10 cellular contexts compared by ENCODE assay signal in genomic region chr1:204530932-204531331, GRCh38. TPM values are rescaled to one million over a fixed set of nuclear protein-coding genes. Genes with fewer than 3 reads are reported as not detected.
A peak's percentile ranks its signal among the peaks of the same experiment; 100 is the strongest.
DNase-seq lines count a peak whose midpoint lies in the region; ATAC-seq, FAIRE-seq and TF ChIP-seq lines count a peak whose summit lies in the region.
"Had no signal": no experiment of that assay in that cellular context is flagged by ENCODE, and none has a peak within 500 bp of the region (broad histone marks: within the 10 kb centered on the region; RNA-seq: fewer than 3 reads in every experiment).

No MANE protein-coding gene starts in this region.

- CTCF ChIA-PET in naive thymus-derived CD4-positive, alpha-beta T cell (lab: Charles Lee): interaction anchor here (0.6 kb wide), 2 partner anchors 15 to 23 kb away, joined by 3 read pairs; partner anchors contain the start of gene MDM4
- CTCF ChIA-PET in CD8-positive, alpha-beta T cell (lab: Charles Lee): interaction anchor here (1.2 to 2.1 kb wide), 2 partner anchors 84 to 276 kb away, joined by 3 to 7 read pairs; no protein-coding TSS in a partner anchor

- POLR2A ChIA-PET in naive thymus-derived CD4-positive, alpha-beta T cell (lab: Charles Lee): interaction anchor here (0.7 to 1.4 kb wide), 5 partner anchors 8 to 276 kb away, joined by 3 to 4 read pairs (median 3); no protein-coding TSS in a partner anchor
- POLR2A ChIA-PET in CD8-positive, alpha-beta T cell (lab: Charles Lee): interaction anchor here (0.9 kb wide), 1 partner anchor 12 kb away, joined by 3 read pairs; no protein-coding TSS in a partner anchor

- peak overlapping the region; percentile 15 for H3K27ac ChIP-seq in naive thymus-derived CD4-positive, alpha-beta T cell (ENCODE audit: low read depth, low read length)
- H3K27ac ChIP-seq in CD8-positive, alpha-beta T cell (ENCODE audit: low read depth, low read length): no peak overlapping the region

- H3K4me3 Mint-ChIP-seq in naive thymus-derived CD4-positive, alpha-beta T cell: no peak overlapping the region
- no peak overlapping the region for H3K4me3 Mint-ChIP-seq in endothelial cell (ENCODE audit: unreplicated experiment)
- H3K4me3 Mint-ChIP-seq in CD8-positive, alpha-beta T cell: no peak overlapping the region

- H3K27ac Mint-ChIP-seq in naive thymus-derived CD4-positive, alpha-beta T cell: peak overlapping the region in 7 of 9 donors; percentile 1 to 67 (median 27)
- no peak overlapping the region for H3K27ac Mint-ChIP-seq in endothelial cell (ENCODE audit: unreplicated experiment)
- H3K27ac Mint-ChIP-seq in CD8-positive, alpha-beta T cell: no peak overlapping the region

- no peaks in the 10 kb centered on the region for H3K27me3 ChIP-seq in naive thymus-derived CD4-positive, alpha-beta T cell (ENCODE audit: control insufficient read depth in 2 of 2, insufficient read depth in 2 of 2, low read length in 2 of 2)
- no peaks in the 10 kb centered on the region for H3K27me3 ChIP-seq in CD8-positive, alpha-beta T cell (ENCODE audit: insufficient read depth, low read length)

- peaks cover 9 to 51% (median 29%) of the 10 kb centered on the region in 5 donors for H3K36me3 Mint-ChIP-seq in naive thymus-derived CD4-positive, alpha-beta T cell
- peaks cover 27% of the 10 kb centered on the region for H3K36me3 Mint-ChIP-seq in endothelial cell (ENCODE audit: low read depth, unreplicated experiment)
- peaks cover 77% of the 10 kb centered on the region for H3K36me3 Mint-ChIP-seq in CD8-positive, alpha-beta T cell

- intact Hi-C loops in naive thymus-derived CD4-positive, alpha-beta T cell (cut with micrococcal nuclease): loop anchor here in 1 of 2 donors (1.0 kb wide), 1 partner anchor 10 kb away; no protein-coding TSS in a partner anchor
- intact Hi-C loops in CD8-positive, alpha-beta T cell (cut with DNase I, micrococcal nuclease): loop anchor here in 1 of 2 experiments (2.0 kb wide), 1 partner anchor 14 kb away; no protein-coding TSS in a partner anchor

- ATAC-seq in GM18873 (IDR thresholded peaks at IDR 0.05; ENCODE audit: low FRiP score, unreplicated experiment) (peak; percentile 71), GM21723 (IDR thresholded peaks at IDR 0.05; ENCODE audit: unreplicated experiment) (peak; percentile 84), HG03442 (IDR thresholded peaks at IDR 0.05; ENCODE audit: unreplicated experiment) (peak; percentile 92)
- no peak for ATAC-seq in naive thymus-derived CD4-positive, alpha-beta T cell
- ATAC-seq in CD8-positive, alpha-beta T cell: no peak

- peaks cover 0 to 9% of the 10 kb centered on the region in 2 donors for H3K4me1 ChIP-seq in naive thymus-derived CD4-positive, alpha-beta T cell (ENCODE audit: control insufficient read depth in 2 of 2, insufficient read depth in 2 of 2, low read length in 2 of 2)
- H3K4me1 ChIP-seq in CD8-positive, alpha-beta T cell (ENCODE audit: insufficient read depth, low read length): peaks cover 12% of the 10 kb centered on the region

- no peak for FAIRE-seq in frontal cortex (lab: Jason Lieb, UNC)

- no peaks in the 10 kb centered on the region for H3K27me3 Mint-ChIP-seq in naive thymus-derived CD4-positive, alpha-beta T cell
- H3K27me3 Mint-ChIP-seq in endothelial cell (ENCODE audit: unreplicated experiment): no peaks in the 10 kb centered on the region
- H3K27me3 Mint-ChIP-seq in CD8-positive, alpha-beta T cell (ENCODE audit: low read depth): no peaks in the 10 kb centered on the region

- peaks cover 14 to 56% (median 29%) of the 10 kb centered on the region in 7 donors for H3K4me1 Mint-ChIP-seq in naive thymus-derived CD4-positive, alpha-beta T cell
- H3K4me1 Mint-ChIP-seq in endothelial cell (ENCODE audit: unreplicated experiment): no peaks in the 10 kb centered on the region
- peaks cover 32% of the 10 kb centered on the region for H3K4me1 Mint-ChIP-seq in CD8-positive, alpha-beta T cell (ENCODE audit: low read depth)

- H3K36me3 ChIP-seq in naive thymus-derived CD4-positive, alpha-beta T cell (ENCODE audit: control insufficient read depth in 2 of 3, insufficient read depth in 3 of 3, low read length in 3 of 3): peaks cover 16 to 94% (median 35%) of the 10 kb centered on the region in 3 experiments
- H3K36me3 ChIP-seq in CD8-positive, alpha-beta T cell (ENCODE audit: insufficient read depth, low read length): peaks cover 53% of the 10 kb centered on the region

- no peak overlapping the region for H3K4me3 ChIP-seq in naive thymus-derived CD4-positive, alpha-beta T cell (ENCODE audit: low read length)
- no peak overlapping the region for H3K4me3 ChIP-seq in CD8-positive, alpha-beta T cell (ENCODE audit: low read depth, low read length)

- H3K9me3 ChIP-seq in naive thymus-derived CD4-positive, alpha-beta T cell (ENCODE audit: control insufficient read depth in 2 of 3, low read length in 3 of 3): no peaks in the 10 kb centered on the region
- H3K9me3 ChIP-seq in CD8-positive, alpha-beta T cell (ENCODE audit: low read length): no peaks in the 10 kb centered on the region

- H3K9me3 Mint-ChIP-seq in naive thymus-derived CD4-positive, alpha-beta T cell: no peaks in the 10 kb centered on the region
- no peaks in the 10 kb centered on the region for H3K9me3 Mint-ChIP-seq in endothelial cell (ENCODE audit: unreplicated experiment)
- H3K9me3 Mint-ChIP-seq in CD8-positive, alpha-beta T cell: no peaks in the 10 kb centered on the region

- DNase-seq in naive thymus-derived CD4-positive, alpha-beta T cell: no peak
- DNase-seq in endothelial cell (ENCODE audit: low spot score) (no peak), middle frontal gyrus (ENCODE audit: extremely low spot score, low spot score) (no peak), frontal cortex (ENCODE audit: low spot score in 2 of 2) (no peak)
- DNase-seq in CD8-positive, alpha-beta T cell: no peak
- DNase-seq: activated naive CD4-positive, alpha-beta T cell; NCI-H1092 had no signal

- no peak for TF ChIP-seq CTCF in endothelial cell (IDR thresholded peaks at IDR 0.05; ENCODE audit: unreplicated experiment)
- TF ChIP-seq CTCF in CD8-positive, alpha-beta T cell (IDR thresholded peaks at IDR 0.05): no peak

RNA-seq across cellular contexts. Expression of gene MDM4, which starts 14.7 kb away (rescaled TPM):
- 100 to 1,000 TPM; 107 to 278 (median 268) TPM for total RNA-seq in naive thymus-derived CD4-positive, alpha-beta T cell
- 10 to 100 TPM; 19.1 to 21.1 TPM for polyA plus RNA-seq in naive thymus-derived CD4-positive, alpha-beta T cell
- total RNA-seq in endothelial cell (ENCODE audit: unreplicated experiment) (57.8 TPM), frontal cortex (46.9 TPM)
- total RNA-seq in CD8-positive, alpha-beta T cell: 100 to 1,000 TPM; 209 to 218 TPM

RNA-seq across cellular contexts. Expression of gene PIK3C2B, which starts 36.3 kb away (rescaled TPM):
- 10 to 100 TPM; 26.8 to 41.9 (median 32.5) TPM for total RNA-seq in naive thymus-derived CD4-positive, alpha-beta T cell
- polyA plus RNA-seq in naive thymus-derived CD4-positive, alpha-beta T cell: 1 to 10 TPM; 2.7 to 4.2 TPM
- total RNA-seq in endothelial cell (ENCODE audit: unreplicated experiment) (256 TPM), frontal cortex (24.5 TPM)
- total RNA-seq in CD8-positive, alpha-beta T cell: 10 to 100 TPM; 32.2 to 32.6 TPM

Comparison
In these comparisons a context has a peak if more than half of its experiments do, and no peak if none do; other contexts are left out.
1. ATAC-seq: peak in GM18873 (single experiment), GM21723 (single experiment) and HG03442 (single experiment); none in naive thymus-derived CD4-positive, alpha-beta T cell (single experiment) and CD8-positive, alpha-beta T cell (single experiment).
2. H3K27ac Mint-ChIP-seq: peak in naive thymus-derived CD4-positive, alpha-beta T cell (7 of 9); none in endothelial cell (single experiment) and CD8-positive, alpha-beta T cell (single experiment).